In genomic region chr18:63951302-63951705, GRCh38 we compare ENCODE assay signal across 9 cellular contexts. TPM values are rescaled to one million over a fixed set of nuclear protein-coding genes. Genes with fewer than 3 reads are reported as not detected.
DNase-seq lines count a peak whose midpoint lies in the region; ATAC-seq, FAIRE-seq and TF ChIP-seq lines count a peak whose summit lies in the region.
"Had no signal": no experiment of that assay in that cellular context is flagged by ENCODE, and none has a peak within 500 bp of the region (broad histone marks: within the 10 kb centered on the region; RNA-seq: fewer than 3 reads in every experiment).

No MANE protein-coding gene starts in this region.

- H3K27me3 Mint-ChIP-seq in activated T-helper 17 cell treated with anti-CD3 and anti-CD28 coated beads, Interleukin-2, amount 50 U/mL, for 72 hours: peaks cover 17% of the 10 kb centered on the region

- peaks cover 0 to 2% of the 10 kb centered on the region in 2 donors for H3K27me3 ChIP-seq in small intestine (ENCODE audit: control insufficient read depth in 2 of 2, insufficient read depth in 2 of 2, low read length in 2 of 2)
- peaks cover 0 to 24% (median 13%) of the 10 kb centered on the region in 3 donors for H3K27me3 ChIP-seq in stomach

- H3K36me3 Mint-ChIP-seq in activated T-helper 17 cell treated with anti-CD3 and anti-CD28 coated beads, Interleukin-2, amount 50 U/mL, for 72 hours (ENCODE audit: low read depth): peaks cover 20% of the 10 kb centered on the region

- TF ChIP-seq EP300 in stomach (IDR thresholded peaks at IDR 0.05): no peak

- H3K4me3 ChIP-seq in small intestine (ENCODE audit: low read depth in 1 of 2, low read length in 2 of 2) (no peak overlapping the region), stomach (no peak overlapping the region)

- FAIRE-seq in small intestine (lab: Jason Lieb, UNC): no peak

- no peak for TF ChIP-seq POLR2A in stomach (IDR thresholded peaks at IDR 0.05)

- WGBS in small intestine, 3 donors: 53 to 65% (median 59%) methylated on average over 4 of the region's 4 CpGs
- WGBS in stomach, 5 donors: 63 to 70% (median 68%) methylated on average over 4 of the region's 4 CpGs

- ATAC-seq in GM18873 (IDR thresholded peaks at IDR 0.05; ENCODE audit: low FRiP score, unreplicated experiment): peak; percentile 46
- peak; percentile 45 for ATAC-seq in HG03095 (IDR thresholded peaks at IDR 0.05; ENCODE audit: unreplicated experiment)
- ATAC-seq in activated T-helper 17 cell treated with anti-CD3 and anti-CD28 coated beads, Interleukin-2, amount 50 U/mL, for 72 hours (replicated peaks): peak; percentile 60

- TF ChIP-seq CTCF in C4-2B (conservative IDR thresholded peaks at IDR 0.05) (peak; percentile 11), stomach (IDR thresholded peaks at IDR 0.05) (peak in 1 of 7 experiments; percentile 10)

- H3K9me3 Mint-ChIP-seq in activated T-helper 17 cell treated with anti-CD3 and anti-CD28 coated beads, Interleukin-2, amount 50 U/mL, for 72 hours: peaks cover 5% of the 10 kb centered on the region
- H3K9me3 Mint-ChIP-seq: nephron progenitor cell had no signal

- H3K27ac Mint-ChIP-seq in activated T-helper 17 cell treated with anti-CD3 and anti-CD28 coated beads, Interleukin-2, amount 50 U/mL, for 72 hours: peak overlapping the region; percentile 56
- H3K27ac Mint-ChIP-seq: nephron progenitor cell had no signal

- H3K27ac ChIP-seq in C4-2B: no peak overlapping the region
- no peak overlapping the region for H3K27ac ChIP-seq in small intestine (ENCODE audit: low read depth in 1 of 2, low read length in 1 of 2)
- no peak overlapping the region for H3K27ac ChIP-seq in stomach

- H3K4me1 ChIP-seq in small intestine (ENCODE audit: control insufficient read depth in 2 of 2, insufficient read depth in 1 of 2, low read depth in 1 of 2, low read length in 1 of 2) (no peaks in the 10 kb centered on the region), stomach (peaks cover 5 to 12% (median 9%) of the 10 kb centered on the region in 4 donors)

- H3K36me3 ChIP-seq in small intestine (ENCODE audit: control insufficient read depth in 2 of 2, insufficient read depth in 2 of 2, low read length in 2 of 2) (no peaks in the 10 kb centered on the region), stomach (no peaks in the 10 kb centered on the region)

- H3K9me3 ChIP-seq in small intestine (ENCODE audit: control insufficient read depth, low read depth): no peaks in the 10 kb centered on the region
- no peaks in the 10 kb centered on the region for H3K9me3 ChIP-seq in stomach

- peak overlapping the region; percentile 58 for H3K4me3 Mint-ChIP-seq in activated T-helper 17 cell treated with anti-CD3 and anti-CD28 coated beads, Interleukin-2, amount 50 U/mL, for 72 hours
- H3K4me3 Mint-ChIP-seq: nephron progenitor cell had no signal

- DNase-seq in NCI-H1694 (lab: John Stamatoyannopoulos, UW): no peak
- DNase-seq in small intestine: no peak
- DNase-seq in NCI-H2171 treated with DMSO at 0.1 percent for 48 hours (lab: John Stamatoyannopoulos, UW): no peak
- DNase-seq in stomach: no peak
- DNase-seq: nephron progenitor cell had no signal

- peaks cover 19% of the 10 kb centered on the region for H3K4me1 Mint-ChIP-seq in activated T-helper 17 cell treated with anti-CD3 and anti-CD28 coated beads, Interleukin-2, amount 50 U/mL, for 72 hours

- intact Hi-C loops in stomach (cut with DNase I; ENCODE audit: low total_unique reads): no loop called here

RNA-seq across cellular contexts. Expression of gene HMSD, which starts 2.2 kb away (rescaled TPM):
- 10 to 100 TPM in 1 of 2 donors, 1 to 10 TPM in 1; 3.3 to 24.2 TPM for total RNA-seq in activated T-helper 17 cell treated with anti-CD3 and anti-CD28 coated beads, Interleukin-2, amount 50 U/mL, for 72 hours
- polyA plus RNA-seq in small intestine (under 1 TPM in 1 of 3 donors, not detected in 2; 0.48 TPM), stomach (under 1 TPM; 0.10 to 0.31 (median 0.19) TPM)
- total RNA-seq in stomach: not detected

RNA-seq across cellular contexts. Expression of gene SERPINB8, which starts 18.6 kb away (rescaled TPM):
- 10 to 100 TPM; 16.5 to 19.1 TPM for total RNA-seq in activated T-helper 17 cell treated with anti-CD3 and anti-CD28 coated beads, Interleukin-2, amount 50 U/mL, for 72 hours
- polyA plus RNA-seq in small intestine (10 to 100 TPM; 11.6 to 15.7 (median 12.9) TPM), stomach (10 to 100 TPM in 1 of 3 donors, 1 to 10 TPM in 2; 7.3 to 15.3 (median 7.4) TPM)
- total RNA-seq in stomach: 10 to 100 TPM in 2 of 5 donors, 1 to 10 TPM in 3; 1.2 to 12.5 (median 9.5) TPM

RNA-seq across cellular contexts. Expression of gene SERPINB10, which starts 43.5 kb away (rescaled TPM):
- total RNA-seq in activated T-helper 17 cell treated with anti-CD3 and anti-CD28 coated beads, Interleukin-2, amount 50 U/mL, for 72 hours: not detected
- not detected for polyA plus RNA-seq in small intestine
- total RNA-seq in stomach: under 1 TPM in 1 of 5 donors, not detected in 4; 0.73 TPM
- under 1 TPM in 1 of 3 donors, not detected in 2; 0.10 TPM for polyA plus RNA-seq in stomach

Comparison
In these comparisons a context has a peak if more than half of its experiments do, and no peak if none do; other contexts are left out.
1. RNA of gene HMSD, which starts 2.2 kb away (total RNA-seq): 3.3 to 24.2 TPM in activated T-helper 17 cell treated with anti-CD3 and anti-CD28 coated beads, Interleukin-2, amount 50 U/mL, for 72 hours; not detected in stomach; every median in the first group is over 4 times any median in the second.
2. Peak in every context shown above with its lines, with median percentiles within 50 percentile points of each other: ATAC-seq.